Comparison of ENCODE assay signal across 28 cellular contexts in the genomic region with DNA sequence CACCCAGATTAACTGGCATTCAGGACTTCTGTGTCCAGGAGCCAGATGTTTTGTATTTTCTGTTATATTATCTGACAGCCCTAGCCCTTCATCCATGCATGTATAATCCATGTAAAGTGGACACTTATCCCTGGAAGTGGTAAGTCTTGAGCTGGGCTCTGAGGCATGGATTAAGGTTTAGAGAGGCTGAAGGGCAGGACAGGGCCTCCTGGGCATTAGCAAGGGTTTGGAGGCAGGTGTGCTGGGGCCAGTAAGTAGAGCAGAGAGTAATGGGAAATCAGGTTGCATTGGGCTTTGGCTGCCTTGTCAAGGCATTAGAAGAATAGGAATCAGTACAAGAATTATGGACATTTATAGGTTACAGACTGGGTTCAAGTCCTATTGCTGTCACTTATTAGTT.
"Had no signal": no experiment of that assay in that cellular context is flagged by ENCODE, and none has a peak within 500 bp of the region (broad histone marks: within the 10 kb centered on the region; RNA-seq: fewer than 3 reads in every experiment).

No MANE protein-coding gene starts in this region.

- ATAC-seq: activated CD8-positive, alpha-beta T cell treated with anti-CD3 and anti-CD28 coated beads, Interleukin-2, amount 10 ng/mL, durations not matched to agents 7 days and 5 days; activated naive CD4-positive, alpha-beta T cell treated with anti-CD3 and anti-CD28 coated beads, Interleukin-2, amount 50 U/mL, for 72 hours; activated naive CD8-positive, alpha-beta T cell treated with anti-CD3 and anti-CD28 coated beads, Interleukin-2, amount 50 U/mL, for 24 hours; body of pancreas; SK-N-SH treated with all-trans-retinoic acid at 6 μM for 48 hours; WTC11 had no signal

- H3K36me3 ChIP-seq: ascending aorta, SJSA1 had no signal

- H3K9me3 ChIP-seq: ascending aorta, body of pancreas, SJSA1 had no signal

- H3K4me1 ChIP-seq: ascending aorta, body of pancreas, SJSA1 had no signal

- DNase-seq: activated CD4-positive, alpha-beta T cell treated with anti-CD3 and anti-CD28 coated beads for 48 hours; activated CD4-positive, alpha-beta T cell treated with anti-CD3 and anti-CD28 coated beads, Interleukin-2, amount 50 U/mL, for 4 hours; activated CD4-positive, CD25-positive, alpha-beta regulatory T cell treated with anti-CD3 and anti-CD28 coated beads, Interleukin-2, amount 50 U/mL, for 72 hours; activated CD8-positive, alpha-beta memory T cell treated with anti-CD3 and anti-CD28 coated beads, Interleukin-2, amount 50 U/mL, for 48 hours; activated CD8-positive, alpha-beta T cell treated with anti-CD3 and anti-CD28 coated beads, Interleukin-2, amount 10 ng/mL, durations not matched to agents 7 days and 5 days; activated effector memory CD4-positive, alpha-beta T cell treated with Interleukin-2 at 50 U/mL for 16 hours; activated naive CD4-positive, alpha-beta T cell treated with Interleukin-2 at 50 U/mL for 16 hours; activated naive CD8-positive, alpha-beta T cell treated with anti-CD3 and anti-CD28 coated beads, Interleukin-2, amount 50 U/mL, for 24 hours; activated T-cell treated with anti-CD3 and anti-CD28 coated beads, Interleukin-2, amount 50 U/mL, for 1 hour; amniotic stem cell; body of pancreas; central memory CD4-positive, alpha-beta T cell; Kasumi-1; KBM-7; NCI-H1105 treated with DMSO at 0.1 percent for 48 hours; NCI-H2029; NCI-H2107; NCI-H446; NCI-H526 treated with DMSO at 0.1 percent for 48 hours; OCI-M1; SHP77; SW 1271 had no signal

- H3K4me3 ChIP-seq: ascending aorta, body of pancreas, coronary artery, SJSA1 had no signal

- H3K27ac ChIP-seq: ascending aorta, body of pancreas, coronary artery, SJSA1 had no signal

- H3K27me3 ChIP-seq: ascending aorta, body of pancreas, SJSA1 had no signal
